22 cellular contexts compared by ENCODE assay signal in genomic region chr2:117085719-117086118, GRCh38.
DNase-seq lines count a peak whose midpoint lies in the region; ATAC-seq, FAIRE-seq and TF ChIP-seq lines count a peak whose summit lies in the region.
"Had no signal": no experiment of that assay in that cellular context is flagged by ENCODE, and none has a peak within 500 bp of the region (broad histone marks: within the 10 kb centered on the region; RNA-seq: fewer than 3 reads in every experiment).

No MANE protein-coding gene starts in this region.

- no peak overlapping the region for H3K4me3 Mint-ChIP-seq in endodermal cell
- H3K4me3 Mint-ChIP-seq in nephron: no peak overlapping the region

- CTCF ChIA-PET in HepG2 (lab: Yijun Ruan, JAX; ENCODE audit: low intra/inter-chr PET ratio, low total read pairs): no interaction called here

- ATAC-seq in HepG2 (no peak), right lobe of liver (no peak)
- ATAC-seq: HCT116, Right ventricle myocardium inferior had no signal

- H3K27me3 ChIP-seq in HepG2 (ENCODE audit: control insufficient read depth in 1 of 2, insufficient read depth in 2 of 2, low read length in 2 of 2) (no peaks in the 10 kb centered on the region), right lobe of liver (no peaks in the 10 kb centered on the region), endodermal cell (ENCODE audit: control insufficient read depth, insufficient read depth, low read length, poor library complexity, severe bottlenecking) (no peaks in the 10 kb centered on the region), esophagus muscularis mucosa (no peaks in the 10 kb centered on the region)
- H3K27me3 ChIP-seq: SJCRH30 had no signal

- no peak for FAIRE-seq in HepG2 (lab: Jason Lieb, UNC)
- FAIRE-seq: GM12892, GM19239 had no signal

- H3K27ac ChIP-seq in HepG2 (ENCODE audit: extremely low read length, insufficient read depth, low read length): no peak overlapping the region
- no peak overlapping the region for H3K27ac ChIP-seq in right lobe of liver
- H3K27ac ChIP-seq in endodermal cell (ENCODE audit: low read depth, low read length): peak overlapping the region; percentile 95
- H3K27ac ChIP-seq in esophagus muscularis mucosa (replicated peaks in 1 of 4): no peak overlapping the region
- H3K27ac ChIP-seq: 22Rv1, HL-60, KMS-11, PC-9, SJCRH30 had no signal

- TF ChIP-seq EP300 in HepG2 (IDR thresholded peaks at IDR 0.05; ENCODE audit: low read depth in 2 of 2, low read length in 2 of 2): no peak
- TF ChIP-seq EP300 in HepG2 (CRISPR knock-in tag; IDR thresholded peaks at IDR 0.05; ENCODE audit: borderline replicate concordance): no peak
- no peak for TF ChIP-seq EP300 in esophagus muscularis mucosa (IDR thresholded peaks at IDR 0.05)

- POLR2A ChIA-PET in HepG2 (lab: Yijun Ruan, JAX): no interaction called here

- no peaks in the 10 kb centered on the region for H3K27me3 Mint-ChIP-seq in endodermal cell (ENCODE audit: insufficient read depth)
- no peaks in the 10 kb centered on the region for H3K27me3 Mint-ChIP-seq in nephron (ENCODE audit: low read depth)

- in situ Hi-C loops in HepG2 (cut with HindIII; ENCODE audit: extremely low pct_ligation_motif_present, low pct_unique_long_range_greater_than_20kb): no loop called here

- no peak overlapping the region for H3K4me2 ChIP-seq in HepG2 (ENCODE audit: low read depth, low read length)
- H3K4me2 ChIP-seq: KMS-11, PC-9 had no signal

- intact Hi-C loops in HepG2 (cut with micrococcal nuclease; ENCODE audit: unreplicated experiment) (no loop called here), right lobe of liver (cut with DNase I) (no loop called here), esophagus muscularis mucosa (cut with DNase I) (no loop called here)

- no peaks in the 10 kb centered on the region for H3K36me3 ChIP-seq in HepG2 (replicated peaks in 1 of 2; ENCODE audit: control insufficient read depth in 1 of 2, insufficient read depth in 2 of 2, low read length in 2 of 2)
- no peaks in the 10 kb centered on the region for H3K36me3 ChIP-seq in right lobe of liver
- no peaks in the 10 kb centered on the region for H3K36me3 ChIP-seq in endodermal cell (ENCODE audit: control insufficient read depth, insufficient read depth, low read length)
- H3K36me3 ChIP-seq in esophagus muscularis mucosa: no peaks in the 10 kb centered on the region
- H3K36me3 ChIP-seq: SJCRH30 had no signal

- no peaks in the 10 kb centered on the region for H3K79me2 ChIP-seq in HepG2 (ENCODE audit: insufficient read depth, low read length)

- no peaks in the 10 kb centered on the region for H3K9me3 Mint-ChIP-seq in endodermal cell
- H3K9me3 Mint-ChIP-seq in nephron: no peaks in the 10 kb centered on the region

- peaks cover 43% of the 10 kb centered on the region; the same call in 1 of the 2 replicates for H3K9me3 ChIP-seq in HepG2 (ENCODE audit: low read length)
- no peaks in the 10 kb centered on the region for H3K9me3 ChIP-seq in right lobe of liver
- no peaks in the 10 kb centered on the region for H3K9me3 ChIP-seq in endodermal cell (ENCODE audit: control insufficient read depth, low read length)
- no peaks in the 10 kb centered on the region for H3K9me3 ChIP-seq in esophagus muscularis mucosa
- H3K9me3 ChIP-seq: SJCRH30 had no signal

- DNase-seq in HepG2 (ENCODE audit: low spot score) (no peak), right lobe of liver (no peak), endodermal cell (no peak), esophagus muscularis mucosa (ENCODE audit: extremely low spot score) (no peak), activated gamma-delta T cell treated with Interleukin-2 at 50 U/mL for 16 hours (no peak)
- DNase-seq in stimulated activated CD4-positive, alpha-beta T cell treated with anti-CD3 and anti-CD28 coated beads, Interleukin-4, amount 100 ng/mL, for 24 hours: no peak
- DNase-seq: DMS153, DND-41, MM.1S, NCI-H2029 treated with DMSO at 0.1 percent for 48 hours, NCI-H2227 treated with DMSO at 0.1 percent for 48 hours, NCI-H526 treated with DMSO at 0.1 percent for 48 hours, PC-9, SJCRH30 had no signal

- H3K4me1 Mint-ChIP-seq in endodermal cell (peaks cover 18% of the 10 kb centered on the region), nephron (peaks cover 33% of the 10 kb centered on the region)

- TF ChIP-seq CTCF in HepG2 (CRISPR knock-in tag; IDR thresholded peaks at IDR 0.05) (no peak), right lobe of liver (IDR thresholded peaks at IDR 0.05) (no peak), endodermal cell (conservative IDR thresholded peaks at IDR 0.05) (no peak), nephron (IDR thresholded peaks at IDR 0.05; ENCODE audit: unreplicated experiment in 3 of 3) (no peak), esophagus muscularis mucosa (IDR thresholded peaks at IDR 0.05) (no peak)

- 0% methylated on average over 1 of the region's 1 CpG for WGBS in HepG2 (ENCODE audit: low lambda C conversion rate)
- WGBS in right lobe of liver (ENCODE audit: insufficient coverage, low coverage, low lambda C conversion rate, missing lambda C conversion rate): 40% methylated on average over 1 of the region's 1 CpG
- WGBS in endodermal cell (ENCODE audit: insufficient coverage in 1 of 2, insufficient read length in 1 of 2), 2 experiments: 100% methylated on average over 1 of the region's 1 CpG; no CpG with 5 or more reads in 1 of the 2 experiments
- 81% methylated on average over 1 of the region's 1 CpG for WGBS in esophagus muscularis mucosa

- H2AFZ ChIP-seq in HepG2 (ENCODE audit: low read length): no peak overlapping the region
- H2AFZ ChIP-seq: PC-9 had no signal

- H3K9ac ChIP-seq in HepG2 (ENCODE audit: insufficient read depth, low read depth, low read length) (no peak overlapping the region), endodermal cell (ENCODE audit: extremely low read depth, low read length, poor library complexity, severe bottlenecking) (no peak overlapping the region)
- H3K9ac ChIP-seq: KMS-11 had no signal

- H3K4me3 ChIP-seq in HepG2 (replicated peaks in 1 of 3; ENCODE audit: insufficient read depth in 1 of 3, low read depth in 2 of 3, low read length in 3 of 3) (no peak overlapping the region), right lobe of liver (no peak overlapping the region), endodermal cell (ENCODE audit: low read length) (no peak overlapping the region), esophagus muscularis mucosa (no peak overlapping the region)
- H3K4me3 ChIP-seq: PC-9, SJCRH30 had no signal

- no peaks in the 10 kb centered on the region for H3K36me3 Mint-ChIP-seq in endodermal cell (ENCODE audit: low read depth)
- H3K36me3 Mint-ChIP-seq in nephron (ENCODE audit: low read depth): no peaks in the 10 kb centered on the region

- no TSS peak for BruUV-seq in HepG2 (replicated peaks; lab: Mats Ljungman, UMichigan)

- H3K4me1 ChIP-seq in HepG2 (ENCODE audit: insufficient read depth, low read length) (no peaks in the 10 kb centered on the region), right lobe of liver (no peaks in the 10 kb centered on the region), endodermal cell (ENCODE audit: control insufficient read depth, insufficient read depth, low read length) (no peaks in the 10 kb centered on the region), esophagus muscularis mucosa (no peaks in the 10 kb centered on the region)
- H3K4me1 ChIP-seq: SJCRH30 had no signal

- TF ChIP-seq POLR2A in HepG2 (IDR thresholded peaks at IDR 0.05; ENCODE audit: insufficient read depth in 1 of 2, low read depth in 2 of 2, low read length in 2 of 2): no peak
- TF ChIP-seq POLR2A in right lobe of liver (IDR thresholded peaks at IDR 0.05): no peak
- no peak for TF ChIP-seq POLR2A in esophagus muscularis mucosa (IDR thresholded peaks at IDR 0.05; ENCODE audit: low read depth)

- no peaks in the 10 kb centered on the region for H4K20me1 ChIP-seq in HepG2 (ENCODE audit: insufficient read depth, low read length)

- H3K27ac Mint-ChIP-seq in endodermal cell (no peak overlapping the region), nephron (peak overlapping the region; percentile 71 to 94 (median 88))

- no peak for TF ChIP-seq RAD21 in HepG2 (CRISPR knock-in tag; IDR thresholded peaks at IDR 0.05)

TF ChIP-seq in HepG2, 621 proteins besides CTCF, POLR2A, EP300 and RAD21:
- TF ChIP-seq NFE2L2 (IDR thresholded peaks at IDR 0.05; ENCODE audit: low read length) (peak; percentile 70), MAFK (conservative IDR thresholded peaks at IDR 0.05 in 1 of 2, IDR thresholded peaks at IDR 0.05 in 1 of 2; ENCODE audit: low read length in 2 of 2) (peak in 1 of 2 experiments; percentile 15; a peak in 1 of 4 replicates), ZFP1 (CRISPR knock-in tag; IDR thresholded peaks at IDR 0.05) (no peak), CREB1 (IDR thresholded peaks at IDR 0.05) (0 out of 2 replicates have a peak, but pooled peaks have one; percentile 3), CREB1 (CRISPR knock-in tag; IDR thresholded peaks at IDR 0.05) (no peak)
